Comparison of ENCODE assay signal across 14 cellular contexts in the genomic region with DNA sequence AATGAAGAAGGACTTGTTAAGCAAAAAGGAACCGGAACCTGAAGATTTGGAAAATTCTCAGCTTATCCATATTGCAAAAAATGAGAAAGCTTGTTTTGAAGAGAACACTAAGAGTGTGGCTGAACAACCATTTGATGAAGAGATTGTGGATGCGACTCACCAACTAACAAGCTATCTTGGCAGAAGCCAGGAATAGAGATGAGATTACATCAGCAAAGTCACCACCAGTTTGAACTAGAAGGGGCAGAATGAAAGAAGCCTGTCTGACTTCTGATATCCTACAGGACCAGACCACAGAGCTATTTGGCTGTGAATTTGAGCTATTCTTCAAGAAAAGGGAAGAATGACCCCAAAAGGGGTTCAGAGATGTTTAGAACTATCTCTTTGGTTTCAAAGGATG. TPM values are rescaled to one million over a fixed set of nuclear protein-coding genes. Genes with fewer than 3 reads are reported as not detected.
A peak's percentile ranks its signal among the peaks of the same experiment; 100 is the strongest.
DNase-seq lines count a peak whose midpoint lies in the region; ATAC-seq, FAIRE-seq and TF ChIP-seq lines count a peak whose summit lies in the region.
"Had no signal": no experiment of that assay in that cellular context is flagged by ENCODE, and none has a peak within 500 bp of the region (broad histone marks: within the 10 kb centered on the region; RNA-seq: fewer than 3 reads in every experiment).

No MANE protein-coding gene starts in this region.

- no peaks in the 10 kb centered on the region for H3K4me1 ChIP-seq in breast epithelium
- peaks cover 8% of the 10 kb centered on the region for H3K4me1 ChIP-seq in RWPE2 (ENCODE audit: insufficient read depth, poor library complexity, severe bottlenecking)

- TF ChIP-seq CTCF in MCF 10A (IDR thresholded peaks at IDR 0.05; ENCODE audit: unreplicated experiment) (no peak), breast epithelium (IDR thresholded peaks at IDR 0.05) (no peak), RWPE2 (IDR thresholded peaks at IDR 0.05; ENCODE audit: poor library complexity, severe bottlenecking) (no peak)

- H3K4me1 Mint-ChIP-seq in MCF 10A (ENCODE audit: insufficient read depth, unreplicated experiment): peaks cover 11% of the 10 kb centered on the region
- H3K4me1 Mint-ChIP-seq: stimulated activated naive CD8-positive, alpha-beta T cell treated with anti-CD3 and anti-CD28 coated beads, Interleukin-15, amount 100 ng/mL, for 72 hours had no signal

- H3K4me3 ChIP-seq in breast epithelium: no peak overlapping the region
- H3K4me3 ChIP-seq in RWPE2 (ENCODE audit: severe bottlenecking): no peak overlapping the region

- intact Hi-C loops in MCF 10A (cut with micrococcal nuclease) (no loop called here), breast epithelium (cut with DNase I; ENCODE audit: low total_unique reads) (no loop called here)

- H3K27me3 Mint-ChIP-seq in MCF 10A (ENCODE audit: insufficient read depth, unreplicated experiment): no peaks in the 10 kb centered on the region
- H3K27me3 Mint-ChIP-seq: stimulated activated naive CD8-positive, alpha-beta T cell treated with anti-CD3 and anti-CD28 coated beads, Interleukin-15, amount 100 ng/mL, for 72 hours had no signal

- no peaks in the 10 kb centered on the region for H3K9me3 ChIP-seq in breast epithelium
- H3K9me3 ChIP-seq in RWPE2 (ENCODE audit: severe bottlenecking): no peaks in the 10 kb centered on the region

- TF ChIP-seq POLR2A in breast epithelium (IDR thresholded peaks at IDR 0.05): no peak

- CTCF ChIA-PET in MCF 10A (lab: Yijun Ruan, JAX): interaction anchor here (1.0 kb wide), 2 partner anchors 93 to 186 kb away, joined by 3 read pairs; no protein-coding TSS in a partner anchor

- peak overlapping the region; percentile 2 for H3K27ac Mint-ChIP-seq in MCF 10A (ENCODE audit: low read depth, unreplicated experiment)

- peaks cover 6% of the 10 kb centered on the region for H3K36me3 ChIP-seq in breast epithelium
- H3K36me3 ChIP-seq in RWPE2 (ENCODE audit: low read depth): peaks cover 94% of the 10 kb centered on the region

- BruUV-seq in MCF 10A (replicated peaks; lab: Mats Ljungman, UMichigan): no TSS peak

- ATAC-seq in RWPE2 (ENCODE audit: low read depth): peak; percentile 83
- ATAC-seq in GM21825 (IDR thresholded peaks at IDR 0.05; ENCODE audit: unreplicated experiment): no peak
- no peak for ATAC-seq in HG03039 (IDR thresholded peaks at IDR 0.05; ENCODE audit: unreplicated experiment)
- ATAC-seq: stimulated activated naive CD8-positive, alpha-beta T cell treated with anti-CD3 and anti-CD28 coated beads, Interleukin-15, amount 100 ng/mL, for 72 hours had no signal

- no peak overlapping the region for H3K27ac ChIP-seq in breast epithelium
- peak overlapping the region; percentile 18 for H3K27ac ChIP-seq in RWPE2 (ENCODE audit: poor library complexity, severe bottlenecking)

- no peak for FAIRE-seq in urothelium cell line (lab: Jason Lieb, UNC)

- POLR2A ChIA-PET in MCF 10A (lab: Yijun Ruan, JAX): interaction anchor here (0.6 to 3.8 kb wide), 5 partner anchors 12 to 284 kb away, joined by 3 to 30 read pairs (median 4); partner anchors contain the start of genes AKAP3 and NDUFA9

- peaks cover 40% of the 10 kb centered on the region for H3K36me3 Mint-ChIP-seq in MCF 10A (ENCODE audit: insufficient read depth, unreplicated experiment)

- DNase-seq in MCF 10A (ENCODE audit: unreplicated experiment): peak; percentile 43
- no peak for DNase-seq in breast epithelium (ENCODE audit: low spot score in 2 of 2)
- DNase-seq in RWPE2 (ENCODE audit: low spot score): no peak
- peak; percentile 60 for DNase-seq in fibroblast of gingiva (ENCODE audit: low read depth)
- DNase-seq in urothelium cell line (ENCODE audit: low spot score): peak; percentile 14
- DNase-seq in NCI-H2196 (lab: John Stamatoyannopoulos, UW; ENCODE audit: unreplicated experiment): no peak
- DNase-seq: C1 segment of cervical spinal cord; H7; Kasumi-1; occipital lobe; SHP77; stimulated activated naive CD8-positive, alpha-beta T cell treated with anti-CD3 and anti-CD28 coated beads, Interleukin-15, amount 100 ng/mL, for 72 hours had no signal

- no peaks in the 10 kb centered on the region for H3K9me3 Mint-ChIP-seq in MCF 10A (ENCODE audit: unreplicated experiment)
- H3K9me3 Mint-ChIP-seq: stimulated activated naive CD8-positive, alpha-beta T cell treated with anti-CD3 and anti-CD28 coated beads, Interleukin-15, amount 100 ng/mL, for 72 hours had no signal

- H3K4me3 Mint-ChIP-seq in MCF 10A (ENCODE audit: unreplicated experiment): no peak overlapping the region
- H3K4me3 Mint-ChIP-seq: stimulated activated naive CD8-positive, alpha-beta T cell treated with anti-CD3 and anti-CD28 coated beads, Interleukin-15, amount 100 ng/mL, for 72 hours had no signal

- H3K27me3 ChIP-seq in breast epithelium: no peaks in the 10 kb centered on the region
- no peaks in the 10 kb centered on the region for H3K27me3 ChIP-seq in RWPE2 (ENCODE audit: insufficient read depth, poor library complexity, severe bottlenecking)

RNA-seq across cellular contexts. Expression of gene NDUFA9, which starts 15.2 kb away (rescaled TPM):
- 90.1 and 110 TPM in 2 replicates for total RNA-seq in MCF 10A (2022)
- total RNA-seq in breast epithelium: 10 to 100 TPM; 18.7 to 29.9 (median 26.5) TPM

RNA-seq across cellular contexts. Expression of gene AKAP3, which starts 15.3 kb away (rescaled TPM):
- total RNA-seq in MCF 10A (2022) (0.54 and 1.1 TPM in 2 replicates), breast epithelium (1 to 10 TPM in 2 of 3 donors, under 1 TPM in 1; 0.33 to 2.2 (median 2.2) TPM)

RNA-seq across cellular contexts. Expression of gene GALNT8, which starts 56.1 kb away (rescaled TPM):
- total RNA-seq in MCF 10A (2022) (not detected in 2 replicates), breast epithelium (1 to 10 TPM; 1.3 to 2.7 (median 1.6) TPM)

Comparison
In these comparisons a context has a peak if more than half of its experiments do, and no peak if none do; other contexts are left out.
1. DNase-seq: peak in MCF 10A (single experiment), fibroblast of gingiva (single experiment) and urothelium cell line (single experiment); none in breast epithelium (0 of 2), RWPE2 (single experiment) and NCI-H2196 (single experiment).